In genomic region chr19:41570639-41571112, GRCh38 we compare ENCODE assay signal across 8 cellular contexts. TPM values are rescaled to one million over a fixed set of nuclear protein-coding genes. Genes with fewer than 3 reads are reported as not detected.
A peak's percentile ranks its signal among the peaks of the same experiment; 100 is the strongest.
DNase-seq lines count a peak whose midpoint lies in the region; ATAC-seq, FAIRE-seq and TF ChIP-seq lines count a peak whose summit lies in the region.

No MANE protein-coding gene starts in this region.

- H3K9me3 ChIP-seq in DOHH2 (ENCODE audit: control insufficient read depth, insufficient read depth, low read length) (no peaks in the 10 kb centered on the region), pancreas (no peaks in the 10 kb centered on the region), tibial nerve (peaks cover 0 to 4% (median 2%) of the 10 kb centered on the region in 4 donors)

- H3K4me1 ChIP-seq in DOHH2 (ENCODE audit: control insufficient read depth, low read length) = peaks cover 5% of the 10 kb centered on the region
- H3K4me1 ChIP-seq in foreskin keratinocyte = no peaks in the 10 kb centered on the region
- H3K4me1 ChIP-seq in pancreas = no peaks in the 10 kb centered on the region
- no peaks in the 10 kb centered on the region for H3K4me1 ChIP-seq in tibial nerve

- no peaks in the 10 kb centered on the region for H4K20me1 ChIP-seq in DOHH2 (ENCODE audit: control insufficient read depth, insufficient read depth, low read depth, low read length)

- TF ChIP-seq EP300 in tibial nerve (IDR thresholded peaks at IDR 0.05) = no peak

- no peak overlapping the region for H3K4me2 ChIP-seq in DOHH2 (ENCODE audit: low read length)

- ATAC-seq in foreskin keratinocyte (peak; percentile 78), pancreas (peak; percentile 84 to 99 (median 95))

- H3K27me3 ChIP-seq in DOHH2 (ENCODE audit: control insufficient read depth, low read length) (peaks cover 24% of the 10 kb centered on the region), foreskin keratinocyte (peaks cover 41% of the 10 kb centered on the region), pancreas (peaks cover 0 to 36% (median 4%) of the 10 kb centered on the region in 4 donors), tibial nerve (peaks cover 0 to 11% of the 10 kb centered on the region in 2 donors)

- H3K4me3 ChIP-seq in DOHH2 (ENCODE audit: low read length) (no peak overlapping the region), LNCaP clone FGC (ENCODE audit: low read depth, low read length) (no peak overlapping the region), pancreas (no peak overlapping the region), tibial nerve (no peak overlapping the region)

- WGBS in pancreas, 2 donors = 0 to 1% methylated on average over 7 of the region's 7 CpGs
- 0 to 4% methylated on average over 7 of the region's 7 CpGs for WGBS in tibial nerve, 2 donors

- FAIRE-seq in pancreas (lab: Jason Lieb, UNC) = no peak

- H3K36me3 ChIP-seq in DOHH2 (ENCODE audit: control insufficient read depth, low read length) (no peaks in the 10 kb centered on the region), pancreas (no peaks in the 10 kb centered on the region), tibial nerve (no peaks in the 10 kb centered on the region)

- intact Hi-C loops in pancreas (cut with DNase I) = loop anchor here in 2 of 3 donors (5.0 to 10.0 kb wide), 2 partner anchors 123 to 126 kb away; partner anchors contain the start of gene ERICH4 (in 1 of the 2)

- H3K9me2 ChIP-seq in DOHH2 (replicated peaks; ENCODE audit: control insufficient read depth, low read length) = no peaks in the 10 kb centered on the region

- no peaks in the 10 kb centered on the region for H3F3A ChIP-seq in DOHH2 (ENCODE audit: control insufficient read depth, insufficient read depth)

- DNase-seq in LNCaP clone FGC (ENCODE audit: low read depth) (no peak), RPMI8226 (peak; percentile 83), foreskin keratinocyte (peak in 1 of 2 donors; percentile 37), pancreas (peak; percentile 50 to 95 (median 82)), tibial nerve (ENCODE audit: low spot score in 2 of 2) (peak; percentile 66 to 85), middle frontal gyrus (ENCODE audit: extremely low spot score, low spot score) (no peak)
- peak; percentile 77 for DNase-seq in activated T-helper 1 cell treated with anti-CD3 and anti-CD28 coated beads, Interleukin-2, amount 50 U/mL, for 16 hours (ENCODE audit: low read depth in 1 of 2, low spot score in 1 of 2)

- TF ChIP-seq CTCF in DOHH2 (IDR thresholded peaks at IDR 0.05; ENCODE audit: low read depth, low read length, poor library complexity, severe bottlenecking) (peak; percentile 93), LNCaP clone FGC (IDR thresholded peaks at IDR 0.05; ENCODE audit: control insufficient read depth, extremely low read depth, insufficient read depth) (peak; percentile 80), foreskin keratinocyte (conservative IDR thresholded peaks at IDR 0.05) (peak; percentile 87), pancreas (IDR thresholded peaks at IDR 0.05) (peak; percentile 80 to 85 (median 83)), tibial nerve (IDR thresholded peaks at IDR 0.05) (peak; percentile 65 to 82 (median 75))

- no peak overlapping the region for H3K27ac ChIP-seq in DOHH2 (ENCODE audit: low read depth, low read length)
- no peak overlapping the region for H3K27ac ChIP-seq in foreskin keratinocyte
- no peak overlapping the region for H3K27ac ChIP-seq in pancreas
- no peak overlapping the region for H3K27ac ChIP-seq in tibial nerve

- H3K79me2 ChIP-seq in DOHH2 (ENCODE audit: control insufficient read depth, low read length) = no peaks in the 10 kb centered on the region

- no peak for TF ChIP-seq POLR2A in tibial nerve (IDR thresholded peaks at IDR 0.05)

RNA-seq across cellular contexts. Expression of gene CEACAM21, which starts 5.3 kb away (rescaled TPM):
- total RNA-seq in foreskin keratinocyte = not detected in 2 replicates
- polyA plus RNA-seq in foreskin keratinocyte = not detected in 2 replicates
- 1 to 10 TPM in 1 of 6 donors, under 1 TPM in 3, not detected in 2; 0.09 to 1.2 (median 0.53) TPM for total RNA-seq in pancreas
- 1 to 10 TPM in 1 of 2 donors, under 1 TPM in 1; 0.23 to 1.2 TPM for polyA plus RNA-seq in pancreas
- total RNA-seq in tibial nerve = 1 to 10 TPM in 1 of 4 donors, under 1 TPM in 2, not detected in 1; 0.60 to 2.2 (median 0.87) TPM

RNA-seq across cellular contexts. Expression of gene CEACAM4, which starts 56.2 kb away (rescaled TPM):
- total RNA-seq in foreskin keratinocyte = not detected in 2 replicates
- not detected in 2 replicates for polyA plus RNA-seq in foreskin keratinocyte
- 1 to 10 TPM in 2 of 6 donors, under 1 TPM in 4; 0.46 to 1.1 (median 0.54) TPM for total RNA-seq in pancreas
- 1 to 10 TPM in 1 of 2 donors, under 1 TPM in 1; 0.30 to 1.1 TPM for polyA plus RNA-seq in pancreas
- 1 to 10 TPM in 2 of 4 donors, under 1 TPM in 1, not detected in 1; 0.60 to 1.7 (median 1.6) TPM for total RNA-seq in tibial nerve

Comparison
In these comparisons a context has a peak if more than half of its experiments do, and no peak if none do; other contexts are left out.
1. DNase-seq: peak in RPMI8226 (single experiment), activated T-helper 1 cell treated with anti-CD3 and anti-CD28 coated beads, Interleukin-2, amount 50 U/mL, for 16 hours (2 of 2), pancreas (6 of 6) and tibial nerve (2 of 2); none in LNCaP clone FGC (single experiment) and middle frontal gyrus (single experiment).
2. Peak in every context shown above with its lines, with median percentiles within 50 percentile points of each other: CTCF ChIP-seq.